Comparison of ENCODE assay signal across 27 cellular contexts in the genomic region with DNA sequence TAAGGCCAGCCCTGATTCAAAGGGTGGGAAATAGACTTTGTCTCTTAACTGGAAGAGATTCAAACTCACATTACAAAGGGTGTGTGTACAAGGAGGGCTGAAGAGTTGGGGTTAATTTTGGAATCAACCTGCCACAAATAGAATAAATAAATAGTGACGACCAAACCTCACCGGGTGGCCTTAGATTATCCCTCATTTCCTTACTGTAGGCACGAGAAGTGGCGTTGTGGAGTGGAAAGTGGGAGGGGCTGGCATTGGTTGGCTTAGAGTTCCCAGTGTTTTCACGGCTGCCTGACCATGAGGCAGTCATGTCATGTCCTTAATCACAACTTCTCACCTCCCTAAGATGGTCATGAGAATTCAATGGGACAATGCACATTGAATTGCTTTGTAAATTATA.
"Had no signal": no experiment of that assay in that cellular context is flagged by ENCODE, and none has a peak within 500 bp of the region (broad histone marks: within the 10 kb centered on the region; RNA-seq: fewer than 3 reads in every experiment).

No MANE protein-coding gene starts in this region.

- ATAC-seq: activated CD8-positive, alpha-beta memory T cell treated with anti-CD3 and anti-CD28 coated beads, Interleukin-2, amount 10 ng/mL, durations not matched to agents 7 days and 5 days; activated CD8-positive, alpha-beta T cell treated with anti-CD3 and anti-CD28 coated beads, Interleukin-2, amount 10 ng/mL, durations not matched to agents 7 days and 5 days; esophagus mucosa; foreskin keratinocyte; heart left ventricle; naive thymus-derived CD8-positive, alpha-beta T cell; pancreas; sciatic nerve; WTC11 had no signal

- H3K27ac ChIP-seq: foreskin keratinocyte, heart left ventricle, pancreas, prostate gland, stomach, thyroid gland, upper lobe of left lung, vagina had no signal

- H3K4me1 ChIP-seq: foreskin keratinocyte, pancreas, prostate gland, stomach, vagina had no signal

- H3K9me3 ChIP-seq: pancreas, prostate gland, thyroid gland, vagina had no signal

- H3K4me3 ChIP-seq: heart left ventricle, pancreas, prostate gland, skin epidermis, stomach, thyroid gland, upper lobe of left lung, vagina had no signal

- DNase-seq: activated CD4-positive, alpha-beta T cell treated with anti-CD3 and anti-CD28 coated beads for 1 hour; activated CD8-positive, alpha-beta memory T cell treated with anti-CD3 and anti-CD28 coated beads, Interleukin-2, amount 10 ng/mL, durations not matched to agents 7 days and 5 days; activated CD8-positive, alpha-beta T cell treated with anti-CD3 and anti-CD28 coated beads, Interleukin-2, amount 10 ng/mL, durations not matched to agents 7 days and 5 days; activated T-cell treated with anti-CD3 and anti-CD28 coated beads, Interleukin-2, amount 50 U/mL, for 48 hours; anterior cingulate cortex; endodermal cell; foreskin keratinocyte; heart left ventricle; hypothalamus; immature natural killer cell; kidney; naive thymus-derived CD8-positive, alpha-beta T cell; nucleus accumbens; pancreas; retina; stimulated activated CD4-positive, alpha-beta T cell treated with anti-CD3 and anti-CD28 coated beads, Interleukin-1b, Interleukin-23, amount 100 ng/mL, for 48 hours; stimulated activated CD4-positive, alpha-beta T cell treated with anti-CD3 and anti-CD28 coated beads, Interleukin-4, amount 100 ng/mL, for 4 hours; stimulated activated CD8-positive, alpha-beta memory T cell treated with anti-CD3 and anti-CD28 coated beads, Interleukin-4, amount 100 ng/mL, for 48 hours; stomach; upper lobe of left lung had no signal

- H3K27me3 ChIP-seq: foreskin keratinocyte, stomach, thyroid gland, upper lobe of left lung, vagina had no signal

- H3K36me3 ChIP-seq: heart left ventricle, pancreas, prostate gland, stomach, thyroid gland, upper lobe of left lung, vagina had no signal
